Comparison of ENCODE assay signal across 15 cellular contexts in genomic region chr9:136236471-136237410, GRCh38. TPM values are rescaled to one million over a fixed set of nuclear protein-coding genes. Genes with fewer than 3 reads are reported as not detected.
"Had no signal": no experiment of that assay in that cellular context is flagged by ENCODE, and none has a peak within 500 bp of the region (broad histone marks: within the 10 kb centered on the region; RNA-seq: fewer than 3 reads in every experiment).

No MANE protein-coding gene starts in this region.

RNA-seq across cellular contexts. Expression of gene LHX3, which starts 31.8 kb away (rescaled TPM):
- total RNA-seq: activated B cell treated with CpG ODN at 0.5 μM for 24 hours; activated CD4-positive, alpha-beta memory T cell treated with anti-CD3 and anti-CD28 coated beads for 36 hours; activated CD4-positive, alpha-beta T cell treated with anti-CD3 and anti-CD28 coated beads, Interleukin-2, amount 10 ng/mL, durations not matched to agents 24 days and 14 days; activated CD8-positive, alpha-beta memory T cell treated with anti-CD3 and anti-CD28 coated beads for 36 hours; activated CD8-positive, alpha-beta T cell treated with anti-CD3 and anti-CD28 coated beads for 36 hours; activated naive CD4-positive, alpha-beta T cell treated with anti-CD3 and anti-CD28 coated beads for 36 hours; activated naive CD8-positive, alpha-beta T cell treated with anti-CD3 and anti-CD28 coated beads for 36 hours; activated T-helper 1 cell treated with anti-CD3 and anti-CD28 coated beads, Interleukin-12 subunit alpha, Interleukin-12 subunit beta, Interleukin-2, Interleukin-4 antibody, amounts not matched to agents 30 ng/mL and 10 ng/mL and 1 ng/mL, durations not matched to agents 14 hours and 24 hours and 36 hours; adrenal gland; aorta; astrocyte; body of pancreas; breast epithelium; cardiac septum; cerebellum had no signal
- polyA plus RNA-seq: adrenal gland, aorta had no signal
